10 cellular contexts compared by ENCODE assay signal in the genomic region with DNA sequence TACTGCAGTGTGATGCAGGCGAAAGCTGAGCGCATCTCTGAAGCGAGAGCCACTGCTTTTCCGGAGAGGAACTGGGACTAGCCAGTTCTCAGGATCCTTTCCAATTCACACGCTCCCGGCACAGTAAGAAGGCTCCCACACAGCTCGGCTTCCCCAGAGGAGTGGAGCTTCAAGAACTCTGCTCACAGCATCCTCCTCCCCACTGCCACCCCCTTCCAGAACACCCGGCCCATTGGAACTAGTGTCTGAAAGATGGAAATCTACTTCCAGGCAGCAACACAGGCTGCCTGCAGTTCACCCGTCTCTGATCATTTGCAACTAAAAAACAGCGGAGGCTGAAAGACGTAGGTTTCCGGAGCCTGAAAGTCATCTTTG. TPM values are rescaled to one million over a fixed set of nuclear protein-coding genes. Genes with fewer than 3 reads are reported as not detected.
DNase-seq lines count a peak whose midpoint lies in the region; ATAC-seq, FAIRE-seq and TF ChIP-seq lines count a peak whose summit lies in the region.
"Had no signal": no experiment of that assay in that cellular context is flagged by ENCODE, and none has a peak within 500 bp of the region (broad histone marks: within the 10 kb centered on the region; RNA-seq: fewer than 3 reads in every experiment).

TSS of gene DGKB (minus strand) at position 163 of the 375 bp plus-strand sequence.

- peak within 1 kb of the TSS; percentile 66 for H3K9ac ChIP-seq in H9 (ENCODE audit: extremely low read depth, insufficient read length, low read length)
- H3K9ac ChIP-seq in skeletal muscle tissue (ENCODE audit: low read depth in 1 of 3, low read length in 3 of 3): peak within 1 kb of the TSS; percentile 12 to 69 (median 65)

- no peak within 1 kb of the TSS for H3K56ac ChIP-seq in H9 (ENCODE audit: insufficient read length, low read depth, low read length)

- H2BK15ac ChIP-seq in H9 (ENCODE audit: low read depth, low read length): no peak within 1 kb of the TSS

- no peaks in the 10 kb centered on the region for H3K79me2 ChIP-seq in H9 (ENCODE audit: insufficient read depth, low read length)

- POLR2A ChIA-PET in WTC11 (lab: Charles Lee): interaction anchor here (1.0 kb wide), 1 partner anchor 114 kb away, joined by 3 read pairs; no protein-coding TSS in a partner anchor

- peak; percentile 61 for DNase-seq in H9
- DNase-seq in WTC11 (ENCODE audit: low spot score): peak; percentile 25
- peak; percentile 29 for DNase-seq in hepatic stellate cell (ENCODE audit: low spot score)
- DNase-seq in RCC 7860 (ENCODE audit: low spot score): no peak
- DNase-seq in GF-D8 (lab: John Stamatoyannopoulos, UW): no peak
- DNase-seq: effector memory CD8-positive, alpha-beta T cell had no signal

- H3K23ac ChIP-seq in H9 (ENCODE audit: insufficient read length, low read depth, low read length): no peak within 1 kb of the TSS

- no peak within 1 kb of the TSS; a peak in 1 of 5 replicates for H3K4me3 Mint-ChIP-seq in H9
- H3K4me3 Mint-ChIP-seq in WTC11: no peak within 1 kb of the TSS
- H3K4me3 Mint-ChIP-seq: effector memory CD8-positive, alpha-beta T cell had no signal

- H2BK12ac ChIP-seq in H9 (ENCODE audit: insufficient read length, low read depth, low read length): no peak within 1 kb of the TSS

- H3K9me3 Mint-ChIP-seq in H9 (no peaks in the 10 kb centered on the region), WTC11 (no peaks in the 10 kb centered on the region)
- H3K9me3 Mint-ChIP-seq: effector memory CD8-positive, alpha-beta T cell had no signal

- H3K4me2 ChIP-seq in H9 (ENCODE audit: insufficient read depth, insufficient read length, low read length): peak within 1 kb of the TSS; percentile 95

- H2BK120ac ChIP-seq in H9 (ENCODE audit: low read depth, low read length, poor library complexity, severe bottlenecking): no peak within 1 kb of the TSS

- peaks cover 16 to 17% of the 10 kb centered on the region in 2 experiments for H3K4me1 Mint-ChIP-seq in H9
- peaks cover 19% of the 10 kb centered on the region for H3K4me1 Mint-ChIP-seq in WTC11

- H3K27ac Mint-ChIP-seq in H9 (peak within 1 kb of the TSS in 1 of 3 experiments; percentile 36; a peak in 2 of 7 replicates), WTC11 (no peak within 1 kb of the TSS)
- H3K27ac Mint-ChIP-seq: effector memory CD8-positive, alpha-beta T cell had no signal

- no peaks in the 10 kb centered on the region for H3K79me1 ChIP-seq in H9 (ENCODE audit: insufficient read depth, low read depth, low read length, poor library complexity, severe bottlenecking)

- ATAC-seq in WTC11 (peak; percentile 76), HG02885 (IDR thresholded peaks at IDR 0.05; ENCODE audit: poor library complexity, unreplicated experiment) (no peak), HG03135 (IDR thresholded peaks at IDR 0.05; ENCODE audit: unreplicated experiment) (no peak)
- ATAC-seq: effector memory CD8-positive, alpha-beta T cell had no signal

- peak within 1 kb of the TSS; percentile 80 for H2AFZ ChIP-seq in H9 (ENCODE audit: low read length)

- no CpG with 5 or more reads among the region's 12 CpGs for WGBS in H9 (ENCODE audit: extremely low coverage, insufficient read length, low lambda C conversion rate)

- H3K4me3 ChIP-seq in skeletal muscle tissue (ENCODE audit: low read length in 3 of 3): peak within 1 kb of the TSS; percentile 54 to 75 (median 56)

- no peak within 1 kb of the TSS for H2BK5ac ChIP-seq in H9 (ENCODE audit: insufficient read length, low read length)

- H3K14ac ChIP-seq in H9 (ENCODE audit: insufficient read depth, low read length): no peak within 1 kb of the TSS; the same call in 1 of the 2 replicates

- H2AK5ac ChIP-seq in H9 (ENCODE audit: insufficient read length, low read length): no peak within 1 kb of the TSS

- no peak within 1 kb of the TSS for H4K5ac ChIP-seq in H9 (ENCODE audit: insufficient read length, low read depth, low read length)

- H3T11ph ChIP-seq in H9 (ENCODE audit: low read length): no peak within 1 kb of the TSS

- no peak within 1 kb of the TSS for H2BK20ac ChIP-seq in H9 (ENCODE audit: low read depth, low read length, poor library complexity, severe bottlenecking)

- no peak within 1 kb of the TSS for H3K18ac ChIP-seq in H9 (ENCODE audit: insufficient read length, low read depth, low read length)

- TF ChIP-seq CTCF in H9 (conservative IDR thresholded peaks at IDR 0.05): no peak
- TF ChIP-seq CTCF in WTC11 (IDR thresholded peaks at IDR 0.05): no peak

- H3K36me3 ChIP-seq in skeletal muscle tissue (ENCODE audit: control insufficient read depth in 3 of 3, insufficient read depth in 3 of 3, low read length in 3 of 3): no peaks in the 10 kb centered on the region

- H3K23me2 ChIP-seq in H9 (ENCODE audit: insufficient read length, low read depth, low read length, poor library complexity, severe bottlenecking): peaks cover 10% of the 10 kb centered on the region

- H3K27ac ChIP-seq in H9 (ENCODE audit: insufficient read length, low read depth, low read length) (no peak within 1 kb of the TSS), skeletal muscle tissue (ENCODE audit: low read depth, low read length) (no peak within 1 kb of the TSS)

- H3K4me1 ChIP-seq in H9 (ENCODE audit: insufficient read depth, low read length): peaks cover 2% of the 10 kb centered on the region; the same call in 1 of the 2 replicates
- peaks cover 10 to 15% (median 11%) of the 10 kb centered on the region in 3 donors for H3K4me1 ChIP-seq in skeletal muscle tissue (ENCODE audit: control insufficient read depth in 3 of 3, insufficient read depth in 3 of 3, low read length in 3 of 3)

- H4K91ac ChIP-seq in H9 (ENCODE audit: insufficient read length, low read depth, low read length): no peak within 1 kb of the TSS

- H4K8ac ChIP-seq in H9 (replicated peaks; ENCODE audit: insufficient read length, low read depth, low read length): no peak within 1 kb of the TSS

- FAIRE-seq in RCC 7860 (lab: Jason Lieb, UNC): no peak

- CTCF ChIA-PET in WTC11 (lab: Charles Lee): interaction anchor here (2.1 kb wide), 1 partner anchor 114 kb away, joined by 14 read pairs; no protein-coding TSS in a partner anchor

- H3K9me3 ChIP-seq in H9 (ENCODE audit: control insufficient read depth, low read depth, low read length) (no peaks in the 10 kb centered on the region), skeletal muscle tissue (ENCODE audit: control insufficient read depth in 3 of 3, low read length in 3 of 3) (no peaks in the 10 kb centered on the region)

- H3K4ac ChIP-seq in H9 (ENCODE audit: low read depth, low read length): no peak within 1 kb of the TSS

- H3K36me3 Mint-ChIP-seq in H9 (ENCODE audit: insufficient read depth in 1 of 3, low read depth in 3 of 3) (no peaks in the 10 kb centered on the region), WTC11 (no peaks in the 10 kb centered on the region)

- no peaks in the 10 kb centered on the region for H3K27me3 ChIP-seq in H9 (ENCODE audit: insufficient read depth, low read length)
- H3K27me3 ChIP-seq in skeletal muscle tissue (ENCODE audit: control insufficient read depth in 3 of 3, insufficient read depth in 3 of 3, low read length in 3 of 3): peaks cover 0 to 4% (median 2%) of the 10 kb centered on the region in 3 donors

- no peaks in the 10 kb centered on the region; the same call in 1 of the 2 replicates for H3K27me3 Mint-ChIP-seq in H9 (ENCODE audit: low read depth)
- H3K27me3 Mint-ChIP-seq in WTC11 (ENCODE audit: low read depth): no peaks in the 10 kb centered on the region
- H3K27me3 Mint-ChIP-seq: effector memory CD8-positive, alpha-beta T cell had no signal

- no peaks in the 10 kb centered on the region for H4K20me1 ChIP-seq in H9 (ENCODE audit: control insufficient read depth, insufficient read depth, insufficient read length)

TF ChIP-seq in WTC11, 78 proteins besides CTCF, POLR2A, EP300 and RAD21 (continues in another document):
- TF ChIP-seq, protein P1, sequence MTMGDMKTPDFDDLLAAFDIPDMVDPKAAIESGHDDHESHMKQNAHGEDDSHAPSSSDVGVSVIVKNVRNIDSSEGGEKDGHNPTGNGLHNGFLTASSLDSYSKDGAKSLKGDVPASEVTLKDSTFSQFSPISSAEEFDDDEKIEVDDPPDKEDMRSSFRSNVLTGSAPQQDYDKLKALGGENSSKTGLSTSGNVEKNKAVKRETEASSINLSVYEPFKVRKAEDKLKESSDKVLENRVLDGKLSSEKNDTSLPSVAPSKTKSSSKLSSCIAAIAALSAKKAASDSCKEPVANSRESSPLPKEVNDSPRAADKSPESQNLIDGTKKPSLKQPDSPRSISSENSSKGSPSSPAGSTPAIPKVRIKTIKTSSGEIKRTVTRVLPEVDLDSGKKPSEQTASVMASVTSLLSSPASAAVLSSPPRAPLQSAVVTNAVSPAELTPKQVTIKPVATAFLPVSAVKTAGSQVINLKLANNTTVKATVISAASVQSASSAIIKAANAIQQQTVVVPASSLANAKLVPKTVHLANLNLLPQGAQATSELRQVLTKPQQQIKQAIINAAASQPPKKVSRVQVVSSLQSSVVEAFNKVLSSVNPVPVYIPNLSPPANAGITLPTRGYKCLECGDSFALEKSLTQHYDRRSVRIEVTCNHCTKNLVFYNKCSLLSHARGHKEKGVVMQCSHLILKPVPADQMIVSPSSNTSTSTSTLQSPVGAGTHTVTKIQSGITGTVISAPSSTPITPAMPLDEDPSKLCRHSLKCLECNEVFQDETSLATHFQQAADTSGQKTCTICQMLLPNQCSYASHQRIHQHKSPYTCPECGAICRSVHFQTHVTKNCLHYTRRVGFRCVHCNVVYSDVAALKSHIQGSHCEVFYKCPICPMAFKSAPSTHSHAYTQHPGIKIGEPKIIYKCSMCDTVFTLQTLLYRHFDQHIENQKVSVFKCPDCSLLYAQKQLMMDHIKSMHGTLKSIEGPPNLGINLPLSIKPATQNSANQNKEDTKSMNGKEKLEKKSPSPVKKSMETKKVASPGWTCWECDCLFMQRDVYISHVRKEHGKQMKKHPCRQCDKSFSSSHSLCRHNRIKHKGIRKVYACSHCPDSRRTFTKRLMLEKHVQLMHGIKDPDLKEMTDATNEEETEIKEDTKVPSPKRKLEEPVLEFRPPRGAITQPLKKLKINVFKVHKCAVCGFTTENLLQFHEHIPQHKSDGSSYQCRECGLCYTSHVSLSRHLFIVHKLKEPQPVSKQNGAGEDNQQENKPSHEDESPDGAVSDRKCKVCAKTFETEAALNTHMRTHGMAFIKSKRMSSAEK (CRISPR knock-in tag; IDR thresholded peaks at IDR 0.05; ENCODE audit: borderline replicate concordance): no peak
- TF ChIP-seq TP53 (CRISPR knock-in tag; IDR thresholded peaks at IDR 0.05): no peak
- TF ChIP-seq MAX (CRISPR knock-in tag; IDR thresholded peaks at IDR 0.05): no peak
- no peak for TF ChIP-seq GRHL2 (CRISPR knock-in tag; IDR thresholded peaks at IDR 0.05; ENCODE audit: insufficient replicate concordance, severe bottlenecking)
- no peak for TF ChIP-seq NR2C2 (CRISPR knock-in tag; IDR thresholded peaks at IDR 0.05)
- no peak for TF ChIP-seq ZNF423 (CRISPR knock-in tag; IDR thresholded peaks at IDR 0.05)

RNA-seq across cellular contexts. Expression of gene DGKB, which starts in this region (rescaled TPM):
- total RNA-seq in H9 (2021): 0.26 and 0.33 TPM in 2 replicates
- 1.9 to 3.5 TPM (median 3.0 TPM) in 3 replicates for total RNA-seq in WTC11 (2021)
- total RNA-seq in skeletal muscle tissue: 2.1 TPM
- total RNA-seq: RPMI7951 had no signal

Comparison
In these comparisons a context has a peak if more than half of its experiments do, and no peak if none do; other contexts are left out.
1. Peak in DNase-seq, H3K9ac ChIP-seq and H3K4me2 ChIP-seq in H9; RNA of the gene not detected or under 1 TPM.
2. DNase-seq: peak in WTC11 (single experiment) and hepatic stellate cell (single experiment); none in RCC 7860 (single experiment) and GF-D8 (single experiment).